1 cellular context compared by ENCODE assay signal in genomic region chr17:62787358-62787757, GRCh38.
TF ChIP-seq lines count a peak whose summit lies in the region.

No MANE protein-coding gene starts in this region.

TF ChIP-seq in HepG2, 621 proteins besides CTCF, POLR2A, EP300 and RAD21:
- no peak for TF ChIP-seq ZNF431 (CRISPR knock-in tag; IDR thresholded peaks at IDR 0.05; ENCODE audit: borderline replicate concordance, low read depth)
- TF ChIP-seq ZNF616 (CRISPR knock-in tag; IDR thresholded peaks at IDR 0.05; ENCODE audit: low read depth), result no peak
- no peak for TF ChIP-seq TBP (CRISPR knock-in tag; IDR thresholded peaks at IDR 0.05)
- no peak for TF ChIP-seq BRD4 (CRISPR knock-in tag; IDR thresholded peaks at IDR 0.05)
- no peak for TF ChIP-seq KLF9 (CRISPR knock-in tag; IDR thresholded peaks at IDR 0.05; ENCODE audit: low read depth)
- no peak for TF ChIP-seq ATAD3A (CRISPR knock-in tag; IDR thresholded peaks at IDR 0.05)
- no peak for TF ChIP-seq NFAT5 (CRISPR knock-in tag; IDR thresholded peaks at IDR 0.05)
- no peak for TF ChIP-seq CREB1 (IDR thresholded peaks at IDR 0.05)
- no peak for TF ChIP-seq CREB1 (CRISPR knock-in tag; IDR thresholded peaks at IDR 0.05)
- TF ChIP-seq ZSCAN20 (CRISPR knock-in tag; IDR thresholded peaks at IDR 0.05; ENCODE audit: borderline replicate concordance), result no peak
- no peak for TF ChIP-seq HCFC1 (IDR thresholded peaks at IDR 0.05; ENCODE audit: low read depth, low read length)
- no peak for TF ChIP-seq BORCS8-MEF2B (CRISPR knock-in tag; IDR thresholded peaks at IDR 0.05)
- TF ChIP-seq KIAA2018 (CRISPR knock-in tag; IDR thresholded peaks at IDR 0.05; ENCODE audit: borderline replicate concordance), result no peak
